20 cellular contexts compared by ENCODE assay signal in the genomic region with DNA sequence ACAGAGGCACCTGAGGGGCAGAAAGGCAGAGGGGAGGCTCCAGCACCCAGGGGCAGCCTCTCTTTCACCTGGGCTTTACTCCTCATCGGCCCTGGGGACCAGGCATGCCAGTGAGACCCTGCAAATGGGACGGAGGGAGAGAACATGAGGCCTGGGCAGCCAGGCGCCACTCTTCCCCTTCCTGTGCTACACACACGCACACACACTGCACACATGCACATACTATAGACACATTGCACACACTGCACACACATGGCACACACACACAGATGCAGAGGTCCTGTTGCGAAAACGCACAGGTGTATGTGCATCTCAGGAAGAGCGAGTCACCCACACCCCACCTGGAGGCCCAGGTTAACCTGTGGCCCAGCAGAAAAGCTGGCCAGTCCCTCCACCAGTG. TPM values are rescaled to one million over a fixed set of nuclear protein-coding genes. Genes with fewer than 3 reads are reported as not detected.
DNase-seq lines count a peak whose midpoint lies in the region; TF ChIP-seq lines count a peak whose summit lies in the region.
"Had no signal": no experiment of that assay in that cellular context is flagged by ENCODE, and none has a peak within 500 bp of the region (broad histone marks: within the 10 kb centered on the region; RNA-seq: fewer than 3 reads in every experiment).

No MANE protein-coding gene starts in this region.

- TF ChIP-seq CTCF in HEK293 (tag by site-specific recombination; IDR thresholded peaks at IDR 0.05) (no peak), hepatocyte (IDR thresholded peaks at IDR 0.05; ENCODE audit: poor library complexity) (no peak), thyroid gland (IDR thresholded peaks at IDR 0.05) (no peak), right atrium auricular region (IDR thresholded peaks at IDR 0.05) (no peak)

- 96% methylated on average over 7 of the region's 7 CpGs for WGBS in hepatocyte (ENCODE audit: low lambda C conversion rate, missing lambda C conversion rate)
- WGBS in thyroid gland, 2 donors = 97 to 98% methylated on average over 7 of the region's 7 CpGs

- peak; percentile 5 for DNase-seq in hepatocyte (ENCODE audit: low spot score)
- peak; percentile 41 for DNase-seq in posterior vena cava (ENCODE audit: low spot score)
- no peak for DNase-seq in thyroid gland
- no peak for DNase-seq in right atrium auricular region (ENCODE audit: low spot score)
- DNase-seq in activated T-cell treated with anti-CD3 and anti-CD28 coated beads for 4 hours = no peak
- DNase-seq: C1 segment of cervical spinal cord; Calu3; CD4-positive, alpha-beta memory T cell; COR-L47; DMS53; DMS79 treated with DMSO at 0.1 percent for 48 hours; GF-D8; GOT3; HCEC 1CT had no signal

- H3K4me3 ChIP-seq in HEK293 (ENCODE audit: low read depth, low read length) = no peak overlapping the region
- no peak overlapping the region for H3K4me3 ChIP-seq in hepatocyte
- no peak overlapping the region for H3K4me3 ChIP-seq in thyroid gland (replicated peaks in 1 of 3)
- no peak overlapping the region for H3K4me3 ChIP-seq in right atrium auricular region

- no peaks in the 10 kb centered on the region for H3K79me2 ChIP-seq in hepatocyte

- H2AFZ ChIP-seq in hepatocyte = no peak overlapping the region

- POLR2A ChIA-PET in HEK293 (lab: Yijun Ruan, JAX) = no interaction called here

- no peak for TF ChIP-seq POLR2A in thyroid gland (IDR thresholded peaks at IDR 0.05)

- no peaks in the 10 kb centered on the region for H3K9me2 ChIP-seq in hepatocyte (replicated peaks; ENCODE audit: insufficient read depth)

- CTCF ChIA-PET in HEK293 (lab: Yijun Ruan, JAX) = no interaction called here

- H3K9me3 ChIP-seq in HEK293 (ENCODE audit: control insufficient read depth, insufficient read depth, low read depth, low read length) = no peaks in the 10 kb centered on the region
- H3K9me3 ChIP-seq in hepatocyte (ENCODE audit: low read depth) = no peaks in the 10 kb centered on the region
- no peaks in the 10 kb centered on the region for H3K9me3 ChIP-seq in thyroid gland
- H3K9me3 ChIP-seq in right atrium auricular region = no peaks in the 10 kb centered on the region

- peaks cover 11% of the 10 kb centered on the region for H3K27me3 ChIP-seq in hepatocyte
- H3K27me3 ChIP-seq in thyroid gland = no peaks in the 10 kb centered on the region
- H3K27me3 ChIP-seq in right atrium auricular region = no peaks in the 10 kb centered on the region

- H3K4me1 ChIP-seq in HEK293 (ENCODE audit: control insufficient read depth, insufficient read depth, low read length) (no peaks in the 10 kb centered on the region), hepatocyte (ENCODE audit: insufficient read depth) (peaks cover 3% of the 10 kb centered on the region), thyroid gland (no peaks in the 10 kb centered on the region), right atrium auricular region (no peaks in the 10 kb centered on the region)

- H3K27ac ChIP-seq in HEK293 (ENCODE audit: extremely low read depth, low read depth, low read length) (no peak overlapping the region), hepatocyte (peak overlapping the region; percentile 87), thyroid gland (no peak overlapping the region), right atrium auricular region (no peak overlapping the region)

- intact Hi-C loops in posterior vena cava (cut with DNase I) (no loop called here), thyroid gland (cut with DNase I) (no loop called here)

- no peaks in the 10 kb centered on the region for H4K20me1 ChIP-seq in hepatocyte (ENCODE audit: insufficient read depth, poor library complexity, severe bottlenecking)

- no peak overlapping the region for H3K4me2 ChIP-seq in hepatocyte

- H3K36me3 ChIP-seq in HEK293 (ENCODE audit: control insufficient read depth in 2 of 2, insufficient read depth in 1 of 2, low read length in 2 of 2) = no peaks in the 10 kb centered on the region
- H3K36me3 ChIP-seq in hepatocyte (replicated peaks; ENCODE audit: insufficient read depth, low read depth) = no peaks in the 10 kb centered on the region
- no peaks in the 10 kb centered on the region for H3K36me3 ChIP-seq in thyroid gland
- no peaks in the 10 kb centered on the region for H3K36me3 ChIP-seq in right atrium auricular region

TF ChIP-seq in HEK293, 187 proteins besides CTCF, POLR2A, EP300 and RAD21:
- peak; percentile 73 for TF ChIP-seq ZSCAN4 (tag by site-specific recombination; IDR thresholded peaks at IDR 0.05)
- TF ChIP-seq ZNF610 (tag by site-specific recombination; IDR thresholded peaks at IDR 0.05; ENCODE audit: borderline replicate concordance) = no peak

RNA-seq across cellular contexts. Expression of gene RAB6D, which starts 3.4 kb away (rescaled TPM):
- total RNA-seq in hepatocyte = 3.0 and 3.5 TPM in 2 replicates
- 1.3 and 1.5 TPM in 2 replicates for polyA plus RNA-seq in hepatocyte
- total RNA-seq in posterior vena cava = under 1 TPM in 1 of 2 donors, not detected in 1; 0.19 TPM
- not detected for total RNA-seq in thyroid gland
- not detected for total RNA-seq in right atrium auricular region
- total RNA-seq: A172; A673; CD4-positive, alpha-beta memory T cell; Daoy; G401 had no signal
- polyA plus RNA-seq: BJ; CD4-positive, alpha-beta memory T cell had no signal

Comparison
In these comparisons a context has a peak if more than half of its experiments do, and no peak if none do; other contexts are left out.
1. DNase-seq: peak in hepatocyte (single experiment) and posterior vena cava (single experiment); none in thyroid gland (0 of 2), right atrium auricular region (single experiment) and activated T-cell treated with anti-CD3 and anti-CD28 coated beads for 4 hours (single experiment).